In genomic region chr6:78883651-78884050, GRCh38 we compare ENCODE assay signal across 34 cellular contexts.
"Had no signal": no experiment of that assay in that cellular context is flagged by ENCODE, and none has a peak within 500 bp of the region (broad histone marks: within the 10 kb centered on the region; RNA-seq: fewer than 3 reads in every experiment).

No MANE protein-coding gene starts in this region.

- H3K4me3 ChIP-seq: adrenal gland, body of pancreas, coronary artery, dorsolateral prefrontal cortex, esophagus muscularis mucosa, gastroesophageal sphincter had no signal

- DNase-seq: activated B cell treated with CpG ODN at 0.5 μM for 24 hours; activated CD4-positive, alpha-beta T cell treated with anti-CD3 and anti-CD28 coated beads for 48 hours; activated CD4-positive, alpha-beta T cell treated with anti-CD3 and anti-CD28 coated beads, Interleukin-2, amount 50 U/mL, for 1 hour; activated CD4-positive, alpha-beta T cell treated with anti-CD3 and anti-CD28 coated beads, Interleukin-2, amount 50 U/mL, for 48 hours; activated CD8-positive, alpha-beta memory T cell treated with anti-CD3 and anti-CD28 coated beads for 24 hours; activated CD8-positive, alpha-beta T cell treated with anti-CD3 and anti-CD28 coated beads for 36 hours; activated effector memory CD4-positive, alpha-beta T cell treated with Interleukin-2 at 50 U/mL for 16 hours; activated gamma-delta T cell treated with Interleukin-2 at 50 U/mL for 16 hours; activated naive CD4-positive, alpha-beta T cell treated with anti-CD3 and anti-CD28 coated beads, Interleukin-2, amount 50 U/mL, for 16 hours; activated naive CD4-positive, alpha-beta T cell treated with Interleukin-2 at 50 U/mL for 16 hours; activated naive CD8-positive, alpha-beta T cell treated with anti-CD3 and anti-CD28 coated beads, Interleukin-2, amount 50 U/mL, for 24 hours; activated T-cell treated with anti-CD3 and anti-CD28 coated beads, Interleukin-2, amount 50 U/mL, for 4 hours; adrenal gland; amygdala; aorta; body of pancreas; dorsolateral prefrontal cortex; effector memory CD4-positive, alpha-beta T cell; endodermal cell; erythroblast; foreskin melanocyte; T-helper 1 cell; T-helper 17 cell; T1000; WERI-Rb-1 had no signal

- H3K36me3 ChIP-seq: adrenal gland had no signal

- H3K27ac Mint-ChIP-seq: activated B cell treated with CpG ODN at 0.5 μM for 24 hours; activated CD8-positive, alpha-beta T cell treated with anti-CD3 and anti-CD28 coated beads for 36 hours; activated naive CD8-positive, alpha-beta T cell; activated naive CD8-positive, alpha-beta T cell treated with anti-CD3 and anti-CD28 coated beads, Interleukin-2, amount 50 U/mL, for 24 hours; activated T-helper 17 cell treated with anti-CD3 and anti-CD28 coated beads, Interleukin-2, amount 50 U/mL, for 72 hours; dendritic cell treated with granulocyte-macrophage colony-stimulating factor and Interleukin-4, amounts not matched to agents 40 ng/mL and 50 ng/mL, for 4 days; endodermal cell; T-helper 17 cell; T-helper 2 cell treated with Interferon-gamma antibody and Interleukin-4, amounts not matched to agents 5 μg/mL and 100 μg/mL, for 36 hours had no signal

- ATAC-seq: activated CD4-positive, CD25-positive, alpha-beta regulatory T cell treated with anti-CD3 and anti-CD28 coated beads, Interleukin-2, amount 50 U/mL, for 24 hours; activated CD8-positive, alpha-beta T cell treated with anti-CD3 and anti-CD28 coated beads for 36 hours; activated naive CD8-positive, alpha-beta T cell treated with anti-CD3 and anti-CD28 coated beads, Interleukin-2, amount 50 U/mL, for 24 hours; activated T-cell treated with anti-CD3 and anti-CD28 coated beads, Interleukin-2, amount 50 U/mL, for 4 hours; activated T-helper 17 cell treated with anti-CD3 and anti-CD28 coated beads, Interleukin-2, amount 50 U/mL, for 72 hours; body of pancreas; gastroesophageal sphincter; T-helper 17 cell had no signal

- H3K27me3 Mint-ChIP-seq: activated B cell treated with CpG ODN at 0.5 μM for 24 hours; activated CD8-positive, alpha-beta T cell treated with anti-CD3 and anti-CD28 coated beads for 36 hours; activated naive CD8-positive, alpha-beta T cell; activated naive CD8-positive, alpha-beta T cell treated with anti-CD3 and anti-CD28 coated beads, Interleukin-2, amount 50 U/mL, for 24 hours; activated T-helper 17 cell treated with anti-CD3 and anti-CD28 coated beads, Interleukin-2, amount 50 U/mL, for 72 hours; central memory CD8-positive, alpha-beta T cell; dendritic cell treated with granulocyte-macrophage colony-stimulating factor and Interleukin-4, amounts not matched to agents 40 ng/mL and 50 ng/mL, for 4 days; T-helper 17 cell had no signal

- H3K9me3 ChIP-seq: adrenal gland, body of pancreas, esophagus muscularis mucosa, gastroesophageal sphincter had no signal

- H3K4me1 ChIP-seq: adrenal gland, body of pancreas, esophagus muscularis mucosa, gastroesophageal sphincter had no signal

- H3K4me1 Mint-ChIP-seq: activated B cell treated with CpG ODN at 0.5 μM for 24 hours; activated naive CD8-positive, alpha-beta T cell treated with anti-CD3 and anti-CD28 coated beads, Interleukin-2, amount 50 U/mL, for 24 hours; activated T-helper 17 cell treated with anti-CD3 and anti-CD28 coated beads, Interleukin-2, amount 50 U/mL, for 72 hours; central memory CD8-positive, alpha-beta T cell; endodermal cell; T-helper 17 cell had no signal

- H3K27me3 ChIP-seq: adrenal gland, body of pancreas, dorsolateral prefrontal cortex, esophagus muscularis mucosa, gastroesophageal sphincter had no signal

- H3K4me3 Mint-ChIP-seq: activated B cell treated with CpG ODN at 0.5 μM for 24 hours; activated CD8-positive, alpha-beta T cell treated with anti-CD3 and anti-CD28 coated beads for 36 hours; activated naive CD8-positive, alpha-beta T cell; activated naive CD8-positive, alpha-beta T cell treated with anti-CD3 and anti-CD28 coated beads, Interleukin-2, amount 50 U/mL, for 24 hours; activated T-cell treated with anti-CD3 and anti-CD28 coated beads, Interleukin-2, amount 50 U/mL, for 4 hours; activated T-helper 17 cell treated with anti-CD3 and anti-CD28 coated beads, Interleukin-2, amount 50 U/mL, for 72 hours; central memory CD8-positive, alpha-beta T cell; dendritic cell treated with granulocyte-macrophage colony-stimulating factor and Interleukin-4, amounts not matched to agents 40 ng/mL and 50 ng/mL, for 4 days; endodermal cell; T-helper 17 cell; T-helper 2 cell treated with Interferon-gamma antibody and Interleukin-4, amounts not matched to agents 5 μg/mL and 100 μg/mL, for 36 hours had no signal

- H3K27ac ChIP-seq: adrenal gland, body of pancreas, coronary artery, dorsolateral prefrontal cortex, esophagus muscularis mucosa, gastroesophageal sphincter, WERI-Rb-1 had no signal

- H3K9me3 Mint-ChIP-seq: activated CD8-positive, alpha-beta T cell treated with anti-CD3 and anti-CD28 coated beads for 36 hours; activated naive CD8-positive, alpha-beta T cell treated with anti-CD3 and anti-CD28 coated beads, Interleukin-2, amount 50 U/mL, for 24 hours; activated T-helper 17 cell treated with anti-CD3 and anti-CD28 coated beads, Interleukin-2, amount 50 U/mL, for 72 hours; central memory CD8-positive, alpha-beta T cell had no signal
